Comparison of ENCODE assay signal across 27 cellular contexts in the genomic region with DNA sequence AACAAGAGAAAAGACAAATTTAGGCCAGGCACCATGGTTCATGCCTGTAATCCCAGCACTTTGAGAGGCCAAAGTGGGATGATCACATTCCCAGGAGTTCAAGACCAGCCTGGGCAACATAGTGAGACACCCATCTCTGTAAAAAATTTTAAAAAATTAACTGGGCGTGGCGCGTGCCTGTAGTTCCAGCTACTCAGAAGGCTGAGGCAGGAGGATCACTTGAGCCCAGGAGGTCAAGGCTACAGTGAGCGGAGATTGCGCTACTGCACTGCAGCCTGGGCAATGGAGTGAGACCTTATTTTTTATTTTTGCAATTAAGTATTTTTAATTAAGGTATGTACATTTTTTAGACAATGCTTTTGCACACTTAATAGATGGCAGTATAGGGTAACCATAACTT.
"Had no signal": no experiment of that assay in that cellular context is flagged by ENCODE, and none has a peak within 500 bp of the region (broad histone marks: within the 10 kb centered on the region; RNA-seq: fewer than 3 reads in every experiment).

No MANE protein-coding gene starts in this region.

- H3K4me3 ChIP-seq: esophagus squamous epithelium, gastroesophageal sphincter, heart right ventricle had no signal

- H3K27me3 ChIP-seq: brain microvascular endothelial cell, esophagus squamous epithelium, gastroesophageal sphincter, heart right ventricle had no signal

- H3K27me3 Mint-ChIP-seq: activated CD4-positive, alpha-beta T cell treated with anti-CD3 and anti-CD28 coated beads, Interleukin-2, amount 10 ng/mL, durations not matched to agents 7 days and 5 days; activated naive CD8-positive, alpha-beta T cell had no signal

- H3K36me3 ChIP-seq: esophagus squamous epithelium, gastroesophageal sphincter, heart right ventricle had no signal

- DNase-seq: activated CD4-positive, alpha-beta memory T cell treated with anti-CD3 and anti-CD28 coated beads, Interleukin-2, amount 10 ng/mL, durations not matched to agents 7 days and 5 days; activated CD4-positive, alpha-beta T cell treated with anti-CD3 and anti-CD28 coated beads for 1 hour; activated CD4-positive, alpha-beta T cell treated with anti-CD3 and anti-CD28 coated beads for 4 hours; activated CD4-positive, alpha-beta T cell treated with anti-CD3 and anti-CD28 coated beads, Interleukin-2, amount 10 ng/mL, durations not matched to agents 7 days and 5 days; activated CD4-positive, alpha-beta T cell treated with anti-CD3 and anti-CD28 coated beads, Interleukin-2, amount 50 U/mL, for 4 hours; activated CD4-positive, CD25-positive, alpha-beta regulatory T cell; activated CD8-positive, alpha-beta memory T cell treated with anti-CD3 and anti-CD28 coated beads, Interleukin-2, amount 50 U/mL, for 48 hours; activated gamma-delta T cell; activated naive CD4-positive, alpha-beta T cell; activated naive CD4-positive, alpha-beta T cell treated with anti-CD3 and anti-CD28 coated beads, Interleukin-2, amount 50 U/mL, for 16 hours; activated T-cell treated with anti-CD3 and anti-CD28 coated beads for 4 hours; activated T-cell treated with anti-CD3 and anti-CD28 coated beads, Interleukin-2, amount 50 U/mL, for 24 hours; activated T-cell treated with anti-CD3 and anti-CD28 coated beads, Interleukin-2, amount 50 U/mL, for 72 hours; amniotic stem cell; anterior cingulate cortex; brain microvascular endothelial cell; cortex of kidney; dermis blood vessel endothelial cell; effector CD4-positive, alpha-beta T cell; esophagus squamous epithelium; foreskin melanocyte; heart right ventricle; T-helper 2 cell had no signal

- H3K9me3 ChIP-seq: esophagus squamous epithelium, gastroesophageal sphincter, heart right ventricle had no signal

- H3K27ac ChIP-seq: brain microvascular endothelial cell, epithelial cell of prostate, esophagus squamous epithelium, gastroesophageal sphincter, heart right ventricle had no signal

- H3K9me3 Mint-ChIP-seq: activated CD4-positive, alpha-beta memory T cell treated with anti-CD3 and anti-CD28 coated beads, Interleukin-2, amount 10 ng/mL, durations not matched to agents 7 days and 5 days; activated CD4-positive, alpha-beta T cell treated with anti-CD3 and anti-CD28 coated beads, Interleukin-2, amount 10 ng/mL, durations not matched to agents 7 days and 5 days; activated T-cell treated with anti-CD3 and anti-CD28 coated beads, Interleukin-2, amount 50 U/mL, for 24 hours; activated T-cell treated with anti-CD3 and anti-CD28 coated beads, Interleukin-2, amount 50 U/mL, for 72 hours; central memory CD8-positive, alpha-beta T cell had no signal

- ATAC-seq: activated T-cell treated with anti-CD3 and anti-CD28 coated beads, Interleukin-2, amount 50 U/mL, for 72 hours; gastroesophageal sphincter; heart right ventricle had no signal

- H3K27ac Mint-ChIP-seq: activated CD4-positive, alpha-beta memory T cell treated with anti-CD3 and anti-CD28 coated beads, Interleukin-2, amount 10 ng/mL, durations not matched to agents 7 days and 5 days; activated CD4-positive, alpha-beta T cell treated with anti-CD3 and anti-CD28 coated beads, Interleukin-2, amount 10 ng/mL, durations not matched to agents 7 days and 5 days; activated naive CD8-positive, alpha-beta T cell; activated T-cell treated with anti-CD3 and anti-CD28 coated beads, Interleukin-2, amount 50 U/mL, for 72 hours had no signal

- H3K36me3 Mint-ChIP-seq: activated naive CD8-positive, alpha-beta T cell had no signal

- H3K4me3 Mint-ChIP-seq: activated CD4-positive, alpha-beta T cell treated with anti-CD3 and anti-CD28 coated beads, Interleukin-2, amount 10 ng/mL, durations not matched to agents 7 days and 5 days; central memory CD8-positive, alpha-beta T cell had no signal
